In genomic region chr5:76402251-76402879, GRCh38 we compare ENCODE assay signal across 8 cellular contexts. TPM values are rescaled to one million over a fixed set of nuclear protein-coding genes. Genes with fewer than 3 reads are reported as not detected.
DNase-seq lines count a peak whose midpoint lies in the region; ATAC-seq, FAIRE-seq and TF ChIP-seq lines count a peak whose summit lies in the region.

No MANE protein-coding gene starts in this region.

- H3K27me3 ChIP-seq in BE2C (peaks cover 69% of the 10 kb centered on the region), WERI-Rb-1 (ENCODE audit: insufficient read depth, low read depth, severe bottlenecking) (no peaks in the 10 kb centered on the region), bronchial epithelial cell (ENCODE audit: control insufficient read depth, insufficient read depth, low read length) (peaks cover 20% of the 10 kb centered on the region), lower lobe of right lung (ENCODE audit: low read depth) (no peaks in the 10 kb centered on the region), foreskin keratinocyte (peaks cover 68% of the 10 kb centered on the region)

- peak; percentile 33 for ATAC-seq in GM21360 (IDR thresholded peaks at IDR 0.05; ENCODE audit: unreplicated experiment)
- ATAC-seq in lower lobe of right lung, result peak; percentile 74 to 79
- ATAC-seq in foreskin keratinocyte, result no peak

- no peaks in the 10 kb centered on the region for H3K9me3 ChIP-seq in BE2C
- no peaks in the 10 kb centered on the region for H3K9me3 ChIP-seq in WERI-Rb-1 (ENCODE audit: severe bottlenecking)
- H3K9me3 ChIP-seq in lower lobe of right lung, result no peaks in the 10 kb centered on the region

- no peak for FAIRE-seq in bronchial epithelial cell (lab: Jason Lieb, UNC)

- intact Hi-C loops in lower lobe of right lung (cut with DNase I), result no loop called here

- no peaks in the 10 kb centered on the region for H3K36me3 ChIP-seq in BE2C
- H3K36me3 ChIP-seq in WERI-Rb-1, result no peaks in the 10 kb centered on the region
- no peaks in the 10 kb centered on the region for H3K36me3 ChIP-seq in bronchial epithelial cell (ENCODE audit: control insufficient read depth, insufficient read depth, low read length)
- no peaks in the 10 kb centered on the region for H3K36me3 ChIP-seq in lower lobe of right lung

- H3K27ac ChIP-seq in WERI-Rb-1, result peak overlapping the region; percentile 89
- H3K27ac ChIP-seq in lower lobe of right lung, result peak overlapping the region; percentile 89
- no peak overlapping the region for H3K27ac ChIP-seq in foreskin keratinocyte

- TF ChIP-seq CTCF in BE2C (IDR thresholded peaks at IDR 0.05; ENCODE audit: low read depth, low read length) (no peak), WERI-Rb-1 (IDR thresholded peaks at IDR 0.05; ENCODE audit: low read depth, low read length) (no peak), bronchial epithelial cell (IDR thresholded peaks at IDR 0.05; ENCODE audit: insufficient read depth, low read length, severe bottlenecking) (no peak), lower lobe of right lung (IDR thresholded peaks at IDR 0.05) (no peak), foreskin keratinocyte (conservative IDR thresholded peaks at IDR 0.05) (no peak)

- H3K4me3 ChIP-seq in BE2C (ENCODE audit: low read depth, low read length), result peak overlapping the region; percentile 30
- peak overlapping the region; percentile 89 for H3K4me3 ChIP-seq in WERI-Rb-1 (ENCODE audit: low read depth, low read length)
- peak overlapping the region; percentile 27 for H3K4me3 ChIP-seq in bronchial epithelial cell (ENCODE audit: low read depth, low read length)
- peak overlapping the region; percentile 70 for H3K4me3 ChIP-seq in lower lobe of right lung

- DNase-seq in BE2C (no peak), HT-29 (ENCODE audit: low spot score) (peak; percentile 36), WERI-Rb-1 (peak; percentile 92), bronchial epithelial cell (ENCODE audit: low read depth) (peak; percentile 7), lower lobe of right lung (peak; percentile 80), foreskin keratinocyte (no peak)
- peak; percentile 53 for DNase-seq in stimulated activated CD8-positive, alpha-beta memory T cell treated with anti-CD3 and anti-CD28 coated beads, Interleukin-15, amount 100 ng/mL, for 1 hour (ENCODE audit: low read depth)

- H3K4me1 ChIP-seq in BE2C, result no peaks in the 10 kb centered on the region
- peaks cover 23% of the 10 kb centered on the region for H3K4me1 ChIP-seq in lower lobe of right lung
- no peaks in the 10 kb centered on the region for H3K4me1 ChIP-seq in foreskin keratinocyte

RNA-seq across cellular contexts. Expression of gene IQGAP2, which starts 0.7 kb away (rescaled TPM):
- not detected for polyA plus RNA-seq in BE2C (2012; ENCODE audit: insufficient read depth, insufficient read length, low read depth)
- 18.6 and 19.4 TPM in 2 replicates for total RNA-seq in HT-29 (2014; rRNA removed; shearing (Covaris generic))
- not detected in 2 replicates for total RNA-seq in bronchial epithelial cell
- total RNA-seq in lower lobe of right lung, result 42.0 TPM
- total RNA-seq in foreskin keratinocyte, result 0.11 TPM in 1 of 2 replicates, not detected in the other
- polyA plus RNA-seq in foreskin keratinocyte, result not detected in 2 replicates

Comparison
In these comparisons a context has a peak if more than half of its experiments do, and no peak if none do; other contexts are left out.
1. DNase-seq: peak in HT-29 (single experiment), WERI-Rb-1 (single experiment), bronchial epithelial cell (single experiment), lower lobe of right lung (single experiment) and stimulated activated CD8-positive, alpha-beta memory T cell treated with anti-CD3 and anti-CD28 coated beads, Interleukin-15, amount 100 ng/mL, for 1 hour (single experiment); none in BE2C (single experiment) and foreskin keratinocyte (0 of 2).
2. H3K4me3 ChIP-seq: peak in every context shown above with its lines; median percentile 89 in WERI-Rb-1; 70 in lower lobe of right lung; 30 in BE2C; 27 in bronchial epithelial cell.
3. RNA of gene IQGAP2, which starts 0.7 kb away (total RNA-seq): 42.0 TPM in lower lobe of right lung (single experiment) and 18.6 to 19.4 TPM in HT-29; not detected in bronchial epithelial cell and 0.11 TPM in foreskin keratinocyte; every median in the first group is over 10 times any median in the second.